In the genomic region with DNA sequence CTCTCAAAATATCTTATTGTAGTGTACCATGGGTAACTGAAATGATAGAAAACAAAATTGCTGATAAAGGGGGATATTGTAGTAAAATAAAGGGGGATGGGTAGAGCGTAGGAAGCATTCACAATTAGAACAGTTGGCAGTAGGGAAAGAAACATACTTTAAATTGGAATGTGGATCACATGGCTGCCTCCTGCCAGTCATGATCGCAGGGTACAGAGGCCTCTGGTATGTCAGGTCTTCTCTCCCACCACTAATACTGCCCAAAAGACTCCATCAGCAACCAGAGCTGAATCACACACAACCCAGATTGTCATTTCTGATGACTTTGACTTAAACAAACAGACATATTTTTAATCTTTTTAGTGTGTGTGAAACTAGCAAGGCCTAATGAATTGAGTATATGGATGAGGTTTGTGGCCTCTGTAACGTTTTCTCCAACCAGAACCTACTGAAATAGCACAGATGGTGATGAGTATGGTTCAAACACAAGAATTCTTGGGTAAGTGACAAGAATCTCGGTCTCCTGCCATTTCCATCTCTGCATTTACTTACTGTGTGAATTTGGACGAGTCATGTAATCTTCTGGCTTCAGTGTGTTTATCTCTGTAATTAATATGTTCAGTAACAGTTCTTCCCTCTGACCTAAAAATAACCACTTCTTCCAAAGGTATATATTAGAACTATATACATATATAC, we compare ENCODE assay signal across 20 cellular contexts.
"Had no signal": no experiment of that assay in that cellular context is flagged by ENCODE, and none has a peak within 500 bp of the region (broad histone marks: within the 10 kb centered on the region; RNA-seq: fewer than 3 reads in every experiment).

No MANE protein-coding gene starts in this region.

- H3K9me3 ChIP-seq: adrenal gland, right lobe of liver, suprapubic skin had no signal

- H3K4me3 Mint-ChIP-seq: activated B cell treated with CpG ODN at 0.5 μM for 24 hours; activated CD4-positive, alpha-beta T cell treated with anti-CD3 and anti-CD28 coated beads, Interleukin-2, amount 10 ng/mL, durations not matched to agents 24 days and 14 days; activated naive CD4-positive, alpha-beta T cell treated with anti-CD3 and anti-CD28 coated beads, Interleukin-2, amount 10 ng/mL, durations not matched to agents 7 days and 5 days; activated T-helper 17 cell treated with anti-CD3 and anti-CD28 coated beads, Interleukin-2, amount 50 U/mL, for 72 hours; brain; natural killer cell; T-helper 17 cell; type B pancreatic cell had no signal

- DNase-seq: activated B cell treated with CpG ODN at 0.5 μM for 24 hours; activated CD4-positive, alpha-beta T cell treated with anti-CD3 and anti-CD28 coated beads, Interleukin-2, amount 10 ng/mL, durations not matched to agents 24 days and 14 days; activated CD8-positive, alpha-beta memory T cell treated with anti-CD3 and anti-CD28 coated beads for 24 hours; activated naive CD4-positive, alpha-beta T cell treated with anti-CD3 and anti-CD28 coated beads, Interleukin-2, amount 10 ng/mL, durations not matched to agents 7 days and 5 days; adrenal gland; dermis blood vessel endothelial cell; head of caudate nucleus; left cardiac atrium; natural killer cell; right lobe of liver; stimulated activated CD4-positive, alpha-beta T cell treated with anti-CD3 and anti-CD28 coated beads, Interleukin-2, amount 100 ng/mL, for 48 hours; stimulated activated naive CD4-positive, alpha-beta T cell treated with Interleukin-2 at 50 U/mL for 16 hours; T-helper 17 cell had no signal

- FAIRE-seq: TTC549 had no signal

- H3K4me1 Mint-ChIP-seq: activated CD4-positive, alpha-beta T cell treated with anti-CD3 and anti-CD28 coated beads, Interleukin-2, amount 10 ng/mL, durations not matched to agents 24 days and 14 days; activated naive CD4-positive, alpha-beta T cell treated with anti-CD3 and anti-CD28 coated beads, Interleukin-2, amount 10 ng/mL, durations not matched to agents 7 days and 5 days; activated T-helper 17 cell treated with anti-CD3 and anti-CD28 coated beads, Interleukin-2, amount 50 U/mL, for 72 hours; natural killer cell; T-helper 17 cell had no signal

- H3K27ac ChIP-seq: adrenal gland, right lobe of liver, suprapubic skin had no signal

- H3K36me3 Mint-ChIP-seq: activated naive CD4-positive, alpha-beta T cell treated with anti-CD3 and anti-CD28 coated beads, Interleukin-2, amount 10 ng/mL, durations not matched to agents 7 days and 5 days; natural killer cell had no signal

- H3K27me3 Mint-ChIP-seq: brain, progenitor cell of endocrine pancreas, type B pancreatic cell had no signal

- H3K4me3 ChIP-seq: adrenal gland, lung, right lobe of liver, suprapubic skin had no signal

- ATAC-seq: activated T-helper 17 cell treated with anti-CD3 and anti-CD28 coated beads, Interleukin-2, amount 50 U/mL, for 72 hours; left cardiac atrium; natural killer cell; right lobe of liver; T-helper 17 cell had no signal

- H3K27ac Mint-ChIP-seq: activated B cell treated with CpG ODN at 0.5 μM for 24 hours; activated CD4-positive, alpha-beta T cell treated with anti-CD3 and anti-CD28 coated beads, Interleukin-2, amount 10 ng/mL, durations not matched to agents 24 days and 14 days; activated naive CD4-positive, alpha-beta T cell treated with anti-CD3 and anti-CD28 coated beads, Interleukin-2, amount 10 ng/mL, durations not matched to agents 7 days and 5 days; activated T-helper 17 cell treated with anti-CD3 and anti-CD28 coated beads, Interleukin-2, amount 50 U/mL, for 72 hours; natural killer cell; progenitor cell of endocrine pancreas; T-helper 17 cell; type B pancreatic cell had no signal

- H3K9me3 Mint-ChIP-seq: activated B cell treated with CpG ODN at 0.5 μM for 24 hours; activated CD4-positive, alpha-beta T cell treated with anti-CD3 and anti-CD28 coated beads, Interleukin-2, amount 10 ng/mL, durations not matched to agents 24 days and 14 days; activated naive CD4-positive, alpha-beta T cell treated with anti-CD3 and anti-CD28 coated beads, Interleukin-2, amount 10 ng/mL, durations not matched to agents 7 days and 5 days; activated T-helper 17 cell treated with anti-CD3 and anti-CD28 coated beads, Interleukin-2, amount 50 U/mL, for 72 hours; brain; natural killer cell; type B pancreatic cell had no signal
